ENCODE assay signal across 17 cellular contexts in the genomic region with DNA sequence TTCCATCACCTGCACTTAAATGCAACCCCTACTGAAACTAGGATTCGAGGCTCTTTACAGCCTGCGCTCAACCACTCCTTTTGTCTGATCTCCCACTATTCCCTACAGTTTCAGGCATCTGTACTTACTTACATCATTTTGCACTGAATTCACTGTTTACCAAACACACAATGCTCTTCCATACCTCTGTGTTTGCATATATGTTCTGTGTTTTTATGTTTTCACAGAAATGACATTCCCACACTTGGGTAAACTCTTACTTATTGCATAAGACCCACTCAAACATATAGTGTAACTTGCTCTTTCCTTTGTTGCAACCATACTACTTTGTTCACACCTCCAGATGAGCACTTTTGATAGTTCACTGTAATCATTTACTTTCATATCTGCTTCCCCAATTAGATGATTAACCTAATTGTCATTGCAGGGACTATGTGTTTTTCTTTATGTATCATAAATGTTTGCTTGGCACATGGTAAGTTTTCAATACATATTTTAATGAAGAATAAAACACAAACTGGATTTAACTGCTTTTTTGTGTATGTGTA. TPM values are rescaled to one million over a fixed set of nuclear protein-coding genes. Genes with fewer than 3 reads are reported as not detected.
A peak's percentile ranks its signal among the peaks of the same experiment; 100 is the strongest.
DNase-seq lines count a peak whose midpoint lies in the region; ATAC-seq, FAIRE-seq and TF ChIP-seq lines count a peak whose summit lies in the region.
"Had no signal": no experiment of that assay in that cellular context is flagged by ENCODE, and none has a peak within 500 bp of the region (broad histone marks: within the 10 kb centered on the region; RNA-seq: fewer than 3 reads in every experiment).

No MANE protein-coding gene starts in this region.

- ATAC-seq in GM18861 (IDR thresholded peaks at IDR 0.05; ENCODE audit: unreplicated experiment), result peak; percentile 50
- ATAC-seq in WTC11, result no peak
- ATAC-seq in HG02981 (IDR thresholded peaks at IDR 0.05; ENCODE audit: unreplicated experiment), result no peak

- H3K27me3 Mint-ChIP-seq in WTC11 (ENCODE audit: low read depth), result no peaks in the 10 kb centered on the region
- H3K27me3 Mint-ChIP-seq: CD4-positive, CD25-positive, alpha-beta regulatory T cell had no signal

- no peak overlapping the region for H3K4me3 Mint-ChIP-seq in WTC11
- H3K4me3 Mint-ChIP-seq: CD4-positive, CD25-positive, alpha-beta regulatory T cell; H9 had no signal

- H3K9me3 Mint-ChIP-seq in WTC11, result peaks cover 21% of the 10 kb centered on the region

- no peak for TF ChIP-seq POLR2A in GM12891 (IDR thresholded peaks at IDR 0.05; ENCODE audit: low read depth, low read length)

- peaks cover 49% of the 10 kb centered on the region for H3K36me3 Mint-ChIP-seq in WTC11

- peaks cover 17% of the 10 kb centered on the region for H3K4me1 Mint-ChIP-seq in WTC11

- H3K27ac Mint-ChIP-seq in WTC11, result no peak overlapping the region
- H3K27ac Mint-ChIP-seq: CD4-positive, CD25-positive, alpha-beta regulatory T cell; H9 had no signal

- DNase-seq in GM12891 (ENCODE audit: insufficient read length, low spot score), result no peak
- no peak for DNase-seq in WTC11 (ENCODE audit: low spot score)
- no peak for DNase-seq in DMS153 (lab: John Stamatoyannopoulos, UW)
- no peak for DNase-seq in COLO829 (ENCODE audit: low spot score)
- DNase-seq: ACHN; CD4-positive, CD25-positive, alpha-beta regulatory T cell; DMS79 treated with DMSO at 0.1 percent for 48 hours; EL; GOT3; H9; IMR-90 had no signal

- no peaks in the 10 kb centered on the region for H3K27me3 ChIP-seq in neutrophil
- H3K27me3 ChIP-seq: BLaER1 treated with 17β-estradiol and CSF1 and Interleukin-3, amounts not matched to agents 10 nM and 100 nM had no signal

- POLR2A ChIA-PET in WTC11 (lab: Charles Lee), result no interaction called here

- H3K4me3 ChIP-seq in neutrophil (ENCODE audit: low read depth in 1 of 2, low read length in 1 of 2), result no peak overlapping the region
- H3K4me3 ChIP-seq: BLaER1 treated with 17β-estradiol and CSF1 and Interleukin-3, amounts not matched to agents 10 nM and 100 nM had no signal

- peaks cover 8 to 9% of the 10 kb centered on the region in 2 experiments for H3K4me1 ChIP-seq in neutrophil (ENCODE audit: control insufficient read depth in 1 of 2, insufficient read depth in 1 of 2, low read depth in 1 of 2, low read length in 1 of 2)

- TF ChIP-seq CTCF in WTC11 (IDR thresholded peaks at IDR 0.05) (no peak), neutrophil (IDR thresholded peaks at IDR 0.05) (no peak)

- H3K27ac ChIP-seq in neutrophil, result peak overlapping the region; percentile 14
- H3K27ac ChIP-seq: BLaER1 treated with 17β-estradiol and CSF1 and Interleukin-3, amounts not matched to agents 10 nM and 100 nM; KMS-11 had no signal

- no peaks in the 10 kb centered on the region for H3K9me3 ChIP-seq in neutrophil

- peak; percentile 31 for FAIRE-seq in GM12891 (lab: Jason Lieb, UNC)
- FAIRE-seq: G401.6 had no signal

- peaks cover 13% of the 10 kb centered on the region for H3K36me3 ChIP-seq in neutrophil

- CTCF ChIA-PET in WTC11 (lab: Charles Lee), result no interaction called here

TF ChIP-seq in GM12891, 5 proteins besides CTCF, POLR2A, EP300 and RAD21:
- TF ChIP-seq TAF1 (IDR thresholded peaks at IDR 0.05; ENCODE audit: low read depth, low read length), result no peak
- TF ChIP-seq POU2F2 (IDR thresholded peaks at IDR 0.05; ENCODE audit: low read depth, low read length), result no peak
- TF ChIP-seq SPI1 (IDR thresholded peaks at IDR 0.05; ENCODE audit: low read depth, low read length), result no peak
- TF ChIP-seq POLR2AphosphoS5 (IDR thresholded peaks at IDR 0.05; ENCODE audit: low read depth, low read length), result no peak
- TF ChIP-seq PAX5 (IDR thresholded peaks at IDR 0.05; ENCODE audit: insufficient read depth, low read length, severe bottlenecking), result no peak

TF ChIP-seq in WTC11, 78 proteins besides CTCF, POLR2A, EP300 and RAD21:
- TF ChIP-seq GABPB1 (CRISPR knock-in tag; IDR thresholded peaks at IDR 0.05), result peak; percentile 68
- TF ChIP-seq, protein P1, sequence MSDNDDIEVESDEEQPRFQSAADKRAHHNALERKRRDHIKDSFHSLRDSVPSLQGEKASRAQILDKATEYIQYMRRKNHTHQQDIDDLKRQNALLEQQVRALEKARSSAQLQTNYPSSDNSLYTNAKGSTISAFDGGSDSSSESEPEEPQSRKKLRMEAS (CRISPR knock-in tag; IDR thresholded peaks at IDR 0.05), result no peak

RNA-seq across cellular contexts. Expression of gene ZBTB44, which starts 54.6 kb away (rescaled TPM):
- polyA plus RNA-seq in GM12891 (2012; ENCODE audit: low read depth, missing spikeins), result 4.8 TPM
- 87.5 to 107 TPM (median 89.5 TPM) in 3 replicates for total RNA-seq in WTC11 (2021)
